In genomic region chr2:23673082-23673481, GRCh38 we compare ENCODE assay signal across 16 cellular contexts.
"Had no signal": no experiment of that assay in that cellular context is flagged by ENCODE, and none has a peak within 500 bp of the region (broad histone marks: within the 10 kb centered on the region; RNA-seq: fewer than 3 reads in every experiment).

No MANE protein-coding gene starts in this region.

- ATAC-seq: gastroesophageal sphincter; left lung; stimulated activated naive B cell treated with anti-CD40 and anti-IgM and Interleukin-4, amounts not matched to agents 10 μg/mL and 1 μg/mL and 100 μg/mL, for 72 hours had no signal

- H3K4me3 Mint-ChIP-seq: immature natural killer cell; mesothelial cell of epicardium; natural killer cell treated with Interleukin-12 subunit alpha and Interleukin-12 subunit beta and Interleukin-15 and Interleukin-18, amount 100 ng/mL, for 72 hours; stimulated activated naive B cell treated with anti-CD40 and anti-IgM and Interleukin-4, amounts not matched to agents 10 μg/mL and 1 μg/mL and 100 μg/mL, for 72 hours had no signal

- H3K9me3 Mint-ChIP-seq: mesothelial cell of epicardium; natural killer cell treated with Interleukin-12 subunit alpha and Interleukin-12 subunit beta and Interleukin-15 and Interleukin-18, amount 100 ng/mL, for 72 hours had no signal

- DNase-seq: effector memory CD4-positive, alpha-beta T cell; esophagus squamous epithelium; foreskin fibroblast; glutamatergic neuron; immature natural killer cell; posterior cingulate gyrus; sigmoid colon; stimulated activated CD4-positive, alpha-beta T cell treated with anti-CD3 and anti-CD28 coated beads, Interleukin-2, amount 100 ng/mL, for 24 hours; stimulated activated CD4-positive, alpha-beta T cell treated with anti-CD3 and anti-CD28 coated beads, Interleukin-4, amount 100 ng/mL, for 4 hours; stimulated activated naive B cell treated with anti-CD40 and anti-IgM and Interleukin-4, amounts not matched to agents 10 μg/mL and 1 μg/mL and 100 μg/mL, for 72 hours; upper lobe of left lung; uterus had no signal

- H3K36me3 Mint-ChIP-seq: immature natural killer cell; natural killer cell treated with Interleukin-12 subunit alpha and Interleukin-12 subunit beta and Interleukin-15 and Interleukin-18, amount 100 ng/mL, for 72 hours; stimulated activated naive B cell treated with anti-CD40 and anti-IgM and Interleukin-4, amounts not matched to agents 10 μg/mL and 1 μg/mL and 100 μg/mL, for 72 hours had no signal

- H3K27ac Mint-ChIP-seq: immature natural killer cell; mesothelial cell of epicardium; natural killer cell treated with Interleukin-12 subunit alpha and Interleukin-12 subunit beta and Interleukin-15 and Interleukin-18, amount 100 ng/mL, for 72 hours; stimulated activated naive B cell treated with anti-CD40 and anti-IgM and Interleukin-4, amounts not matched to agents 10 μg/mL and 1 μg/mL and 100 μg/mL, for 72 hours had no signal

- H3K4me1 Mint-ChIP-seq: immature natural killer cell; stimulated activated naive B cell treated with anti-CD40 and anti-IgM and Interleukin-4, amounts not matched to agents 10 μg/mL and 1 μg/mL and 100 μg/mL, for 72 hours had no signal
